18 cellular contexts compared by ENCODE assay signal in genomic region chr2:197461073-197461472, GRCh38. TPM values are rescaled to one million over a fixed set of nuclear protein-coding genes. Genes with fewer than 3 reads are reported as not detected.
DNase-seq lines count a peak whose midpoint lies in the region; ATAC-seq, FAIRE-seq and TF ChIP-seq lines count a peak whose summit lies in the region.
"Had no signal": no experiment of that assay in that cellular context is flagged by ENCODE, and none has a peak within 500 bp of the region (broad histone marks: within the 10 kb centered on the region; RNA-seq: fewer than 3 reads in every experiment).

No MANE protein-coding gene starts in this region.

- ATAC-seq in activated CD4-positive, alpha-beta T cell treated with anti-CD3 and anti-CD28 coated beads for 36 hours: no peak
- ATAC-seq: naive thymus-derived CD4-positive, alpha-beta T cell had no signal

- TF ChIP-seq CTCF in retinal pigment epithelial cell (conservative IDR thresholded peaks at IDR 0.05; ENCODE audit: low read depth, low read length): no peak
- no peak for TF ChIP-seq CTCF in kidney (IDR thresholded peaks at IDR 0.05; ENCODE audit: borderline replicate concordance, extremely low read depth, insufficient read depth)

- no peak overlapping the region for H3K27ac ChIP-seq in SJCRH30
- H3K27ac ChIP-seq in kidney (ENCODE audit: low read depth in 2 of 2, low read length in 2 of 2): no peak overlapping the region
- H3K27ac ChIP-seq: upper lobe of left lung had no signal

- H3K36me3 Mint-ChIP-seq in activated CD4-positive, alpha-beta T cell treated with anti-CD3 and anti-CD28 coated beads for 36 hours (ENCODE audit: low read depth): peaks cover 22% of the 10 kb centered on the region

- no peak for FAIRE-seq in kidney (lab: Jason Lieb, UNC)
- FAIRE-seq: A204.1, endometrium, GM18507 had no signal

- H3K9me3 ChIP-seq in SJCRH30 (replicated peaks) (no peaks in the 10 kb centered on the region), kidney (ENCODE audit: control insufficient read depth in 1 of 2, low read length in 2 of 2) (no peaks in the 10 kb centered on the region)
- H3K9me3 ChIP-seq: upper lobe of left lung had no signal

- no peak for TF ChIP-seq POLR2A in erythroblast (IDR thresholded peaks at IDR 0.05; ENCODE audit: low read length)

- no peak overlapping the region for H3K9ac ChIP-seq in kidney (ENCODE audit: low read length in 2 of 2)

- POLR2A ChIA-PET in activated CD4-positive, alpha-beta T cell treated with anti-CD3 and anti-CD28 coated beads for 36 hours (lab: Charles Lee): no interaction called here

- H3K4me3 Mint-ChIP-seq in activated CD4-positive, alpha-beta T cell treated with anti-CD3 and anti-CD28 coated beads for 36 hours: no peak overlapping the region
- H3K4me3 Mint-ChIP-seq: naive thymus-derived CD4-positive, alpha-beta T cell had no signal

- no peaks in the 10 kb centered on the region for H3K4me1 ChIP-seq in SJCRH30
- peaks cover 0 to 2% of the 10 kb centered on the region in 2 donors for H3K4me1 ChIP-seq in kidney (ENCODE audit: control insufficient read depth in 1 of 2, insufficient read depth in 1 of 2, low read depth in 1 of 2, low read length in 2 of 2)

- CTCF ChIA-PET in activated CD4-positive, alpha-beta T cell treated with anti-CD3 and anti-CD28 coated beads for 36 hours (lab: Charles Lee): interaction anchor here (0.6 kb wide), 1 partner anchor 591 kb away, joined by 3 read pairs; no protein-coding TSS in a partner anchor

- intact Hi-C loops in activated CD4-positive, alpha-beta T cell treated with anti-CD3 and anti-CD28 coated beads for 36 hours (cut with DNase I, micrococcal nuclease): no loop called here
- intact Hi-C loops in kidney (cut with DNase I): no loop called here

- H3K27me3 ChIP-seq in SJCRH30: no peaks in the 10 kb centered on the region
- H3K27me3 ChIP-seq: upper lobe of left lung had no signal

- H3K4me1 Mint-ChIP-seq in activated CD4-positive, alpha-beta T cell treated with anti-CD3 and anti-CD28 coated beads for 36 hours: peaks cover 24% of the 10 kb centered on the region

- H3K27ac Mint-ChIP-seq in activated CD4-positive, alpha-beta T cell treated with anti-CD3 and anti-CD28 coated beads for 36 hours: peak overlapping the region; percentile 14
- H3K27ac Mint-ChIP-seq: brain had no signal

- H3K36me3 ChIP-seq in SJCRH30 (peaks cover 20% of the 10 kb centered on the region), kidney (ENCODE audit: control insufficient read depth in 1 of 2, insufficient read depth in 2 of 2, low read length in 2 of 2) (peaks cover 14 to 16% of the 10 kb centered on the region in 2 donors)

- no peaks in the 10 kb centered on the region for H3K27me3 Mint-ChIP-seq in activated CD4-positive, alpha-beta T cell treated with anti-CD3 and anti-CD28 coated beads for 36 hours
- H3K27me3 Mint-ChIP-seq: brain; naive thymus-derived CD4-positive, alpha-beta T cell had no signal

- H3K9me3 Mint-ChIP-seq in activated CD4-positive, alpha-beta T cell treated with anti-CD3 and anti-CD28 coated beads for 36 hours (ENCODE audit: low read depth): no peaks in the 10 kb centered on the region
- H3K9me3 Mint-ChIP-seq: brain; naive thymus-derived CD4-positive, alpha-beta T cell had no signal

- DNase-seq in activated CD4-positive, alpha-beta T cell treated with anti-CD3 and anti-CD28 coated beads for 36 hours: no peak
- no peak for DNase-seq in activated CD4-positive, alpha-beta T cell treated with anti-CD3 and anti-CD28 coated beads, Interleukin-2, amount 50 U/mL, for 4 hours
- DNase-seq in RKO (ENCODE audit: low spot score) (peak; percentile 32), erythroblast (lab: John Stamatoyannopoulos, UW) (peak; percentile 17 to 58), retinal pigment epithelial cell (ENCODE audit: low read depth) (peak; percentile 34), SJCRH30 (no peak), kidney (no peak), middle frontal gyrus (ENCODE audit: extremely low spot score, low spot score) (no peak)
- DNase-seq: activated CD4-positive, alpha-beta T cell treated with anti-CD3 and anti-CD28 coated beads, Interleukin-2, amount 50 U/mL, for 48 hours; hippocampal formation; left cardiac atrium; naive thymus-derived CD4-positive, alpha-beta T cell; T1000; upper lobe of left lung had no signal

- H3K4me3 ChIP-seq in retinal pigment epithelial cell (ENCODE audit: low read length): no peak overlapping the region
- H3K4me3 ChIP-seq in SJCRH30: no peak overlapping the region
- H3K4me3 ChIP-seq in kidney (ENCODE audit: low read length in 2 of 2): no peak overlapping the region
- H3K4me3 ChIP-seq: upper lobe of left lung had no signal

RNA-seq across cellular contexts. Expression of gene COQ10B, which starts 7.7 kb away (rescaled TPM):
- total RNA-seq in activated CD4-positive, alpha-beta T cell treated with anti-CD3 and anti-CD28 coated beads for 36 hours: 10 to 100 TPM in 1 of 2 experiments, 1 to 10 TPM in 1; 9.7 to 13.3 TPM
- 18.1 TPM in 2 replicates for total RNA-seq in SJCRH30 (2014; rRNA removed; shearing (Covaris generic))
- 28.6 TPM for total RNA-seq in kidney
- polyA plus RNA-seq in kidney (ENCODE audit: insufficient read depth, low read depth, low replicate concordance): 31.2 TPM

RNA-seq across cellular contexts. Expression of gene SF3B1, which starts 26.2 kb away (rescaled TPM):
- 100 to 1,000 TPM; 262 to 277 TPM for total RNA-seq in activated CD4-positive, alpha-beta T cell treated with anti-CD3 and anti-CD28 coated beads for 36 hours
- total RNA-seq in SJCRH30 (2014; rRNA removed; shearing (Covaris generic)): 276 and 292 TPM in 2 replicates
- 244 TPM for total RNA-seq in kidney
- polyA plus RNA-seq in kidney (ENCODE audit: insufficient read depth, low read depth, low replicate concordance): 185 TPM

RNA-seq across cellular contexts. Expression of gene HSPD1, which starts 38.6 kb away (rescaled TPM):
- total RNA-seq in activated CD4-positive, alpha-beta T cell treated with anti-CD3 and anti-CD28 coated beads for 36 hours: 1,000 to 10,000 TPM in 1 of 2 experiments, 100 to 1,000 TPM in 1; 872 to 1,138 TPM
- 749 and 770 TPM in 2 replicates for total RNA-seq in SJCRH30 (2014; rRNA removed; shearing (Covaris generic))
- 157 TPM for total RNA-seq in kidney
- polyA plus RNA-seq in kidney (ENCODE audit: insufficient read depth, low read depth, low replicate concordance): 390 TPM

RNA-seq across cellular contexts. Expression of gene HSPE1, which starts 39.1 kb away (rescaled TPM):
- 100 to 1,000 TPM; 250 to 356 TPM for total RNA-seq in activated CD4-positive, alpha-beta T cell treated with anti-CD3 and anti-CD28 coated beads for 36 hours
- 395 and 401 TPM in 2 replicates for total RNA-seq in SJCRH30 (2014; rRNA removed; shearing (Covaris generic))
- total RNA-seq in kidney: 78.1 TPM
- 427 TPM for polyA plus RNA-seq in kidney (ENCODE audit: insufficient read depth, low read depth, low replicate concordance)

RNA-seq across cellular contexts. Expression of gene MOB4, which starts 54.8 kb away (rescaled TPM):
- 10 to 100 TPM; 10.8 to 17.1 TPM for total RNA-seq in activated CD4-positive, alpha-beta T cell treated with anti-CD3 and anti-CD28 coated beads for 36 hours
- total RNA-seq in SJCRH30 (2014; rRNA removed; shearing (Covaris generic)): 64.4 and 71.1 TPM in 2 replicates
- total RNA-seq in kidney: 23.0 TPM
- 16.5 TPM for polyA plus RNA-seq in kidney (ENCODE audit: insufficient read depth, low read depth, low replicate concordance)

Comparison
In these comparisons a context has a peak if more than half of its experiments do, and no peak if none do; other contexts are left out.
1. DNase-seq: peak in RKO (single experiment), erythroblast (2 of 2) and retinal pigment epithelial cell (single experiment); none in activated CD4-positive, alpha-beta T cell treated with anti-CD3 and anti-CD28 coated beads for 36 hours (single experiment), activated CD4-positive, alpha-beta T cell treated with anti-CD3 and anti-CD28 coated beads, Interleukin-2, amount 50 U/mL, for 4 hours (0 of 2), SJCRH30 (0 of 2), kidney (single experiment) and middle frontal gyrus (single experiment).